8 cellular contexts compared by ENCODE assay signal in genomic region chr12:28998662-28999120, GRCh38.
DNase-seq lines count a peak whose midpoint lies in the region; ATAC-seq lines count a peak whose summit lies in the region.

No MANE protein-coding gene starts in this region.

- no peak overlapping the region for H3K4me3 ChIP-seq in adipocyte (ENCODE audit: low read length)

- DNase-seq in G401 (ENCODE audit: low spot score) (peak; percentile 22), adipocyte (ENCODE audit: low read depth) (peak; percentile 75), left kidney (ENCODE audit: low read depth, low spot score) (peak; percentile 36), occipital lobe (lab: John Stamatoyannopoulos, UW) (no peak), CD1c-positive myeloid dendritic cell (ENCODE audit: extremely low spot score) (no peak)

- peak overlapping the region; percentile 8 for H3K9ac ChIP-seq in adipocyte (ENCODE audit: low read length)

- peaks cover 49% of the 10 kb centered on the region for H3K4me1 ChIP-seq in adipocyte (ENCODE audit: control insufficient read depth, insufficient read depth, low read length)

- H3K27me3 ChIP-seq in adipocyte (replicated peaks; ENCODE audit: control insufficient read depth, insufficient read depth, low read length) = no peaks in the 10 kb centered on the region

- H3K9me3 ChIP-seq in adipocyte (ENCODE audit: control insufficient read depth, low read length) = no peaks in the 10 kb centered on the region

- peak; percentile 58 for ATAC-seq in HG02885 (IDR thresholded peaks at IDR 0.05; ENCODE audit: poor library complexity, unreplicated experiment)
- ATAC-seq in GM19023 (IDR thresholded peaks at IDR 0.05; ENCODE audit: unreplicated experiment) = no peak
- no peak for ATAC-seq in GM21390 (IDR thresholded peaks at IDR 0.05; ENCODE audit: unreplicated experiment)

- H3K36me3 ChIP-seq in adipocyte (ENCODE audit: control insufficient read depth, insufficient read depth, low read length, severe bottlenecking) = no peaks in the 10 kb centered on the region

- in situ Hi-C loops in G401 (cut with HindIII; ENCODE audit: low sequenced_read_pairs) = no loop called here

Comparison
In these comparisons a context has a peak if more than half of its experiments do, and no peak if none do; other contexts are left out.
1. DNase-seq: peak in G401 (single experiment), adipocyte (single experiment) and left kidney (single experiment); none in occipital lobe (single experiment) and CD1c-positive myeloid dendritic cell (single experiment).